Comparison of ENCODE assay signal across 1 cellular context in genomic region chr3:134039161-134039862, GRCh38.
A peak's percentile ranks its signal among the peaks of the same experiment; 100 is the strongest.
TF ChIP-seq lines count a peak whose summit lies in the region.

No MANE protein-coding gene starts in this region.

TF ChIP-seq in HepG2, 621 proteins besides CTCF, POLR2A, EP300 and RAD21 (continued from another document and continues in another):
- TF ChIP-seq ZNF280B (CRISPR knock-in tag; IDR thresholded peaks at IDR 0.05; ENCODE audit: borderline replicate concordance) (peak; percentile 44; the same call in 1 of the 2 replicates), MAX (IDR thresholded peaks at IDR 0.05) (peak; percentile 31; the same call in 1 of the 2 replicates), POGZ (CRISPR knock-in tag; IDR thresholded peaks at IDR 0.05) (0 out of 2 replicates have a peak, but pooled peaks have one; percentile 9), RNF2 (conservative IDR thresholded peaks at IDR 0.05; ENCODE audit: low read depth) (no peak), AHDC1 (CRISPR knock-in tag; IDR thresholded peaks at IDR 0.05; ENCODE audit: borderline replicate concordance) (no peak), RFXANK (CRISPR knock-in tag; IDR thresholded peaks at IDR 0.05) (no peak), ZFX (CRISPR knock-in tag; IDR thresholded peaks at IDR 0.05; ENCODE audit: low read depth) (peak; percentile 96), FOSL2 (CRISPR knock-in tag; IDR thresholded peaks at IDR 0.05) (peak; percentile 71), ZNF879 (CRISPR knock-in tag; IDR thresholded peaks at IDR 0.05) (no peak), SRSF4 (IDR thresholded peaks at IDR 0.05; ENCODE audit: low read depth, low read length, poor library complexity, severe bottlenecking) (no peak), FOXO1 (CRISPR knock-in tag; IDR thresholded peaks at IDR 0.05) (0 out of 2 replicates have a peak, but pooled peaks have one; percentile 26), MIXL1 (CRISPR knock-in tag; IDR thresholded peaks at IDR 0.05) (0 out of 2 replicates have a peak, but pooled peaks have one; percentile 8), ZNF678 (CRISPR knock-in tag; IDR thresholded peaks at IDR 0.05) (no peak), ZNF367 (CRISPR knock-in tag; IDR thresholded peaks at IDR 0.05; ENCODE audit: borderline replicate concordance) (no peak), ZSCAN22 (CRISPR knock-in tag; IDR thresholded peaks at IDR 0.05) (no peak), FOXM1 (CRISPR knock-in tag; IDR thresholded peaks at IDR 0.05) (no peak), ARID5B (CRISPR knock-in tag; IDR thresholded peaks at IDR 0.05) (peak; percentile 19; the same call in 1 of the 2 replicates), STAG1 (CRISPR knock-in tag; IDR thresholded peaks at IDR 0.05) (peak; percentile 85), IRF9 (CRISPR knock-in tag; IDR thresholded peaks at IDR 0.05; ENCODE audit: borderline replicate concordance) (no peak), ZBTB37 (CRISPR knock-in tag; IDR thresholded peaks at IDR 0.05) (no peak), ZMYM4 (CRISPR knock-in tag; IDR thresholded peaks at IDR 0.05) (0 out of 2 replicates have a peak, but pooled peaks have one; percentile 37), NR2F1 (CRISPR knock-in tag; IDR thresholded peaks at IDR 0.05) (peak in 1 of 2 experiments; percentile 41; a peak in 1 of 4 replicates), REST (IDR thresholded peaks at IDR 0.05; ENCODE audit: borderline replicate concordance in 1 of 2, low read depth in 1 of 2, low read length in 2 of 2) (no peak), FOXP1 (IDR thresholded peaks at IDR 0.05) (no peak), FOXP1 (CRISPR knock-in tag; IDR thresholded peaks at IDR 0.05) (no peak), ZNF543 (CRISPR knock-in tag; IDR thresholded peaks at IDR 0.05) (no peak), SALL1 (CRISPR knock-in tag; IDR thresholded peaks at IDR 0.05) (peak; percentile 70), FOXK2 (IDR thresholded peaks at IDR 0.05) (no peak), CBX5 (CRISPR knock-in tag; IDR thresholded peaks at IDR 0.05; ENCODE audit: borderline replicate concordance) (peak; percentile 60; the same call in 1 of the 2 replicates), PRDM15 (CRISPR knock-in tag; IDR thresholded peaks at IDR 0.05) (no peak), GPN1 (CRISPR knock-in tag; IDR thresholded peaks at IDR 0.05; ENCODE audit: borderline replicate concordance) (no peak), LCORL (IDR thresholded peaks at IDR 0.05) (no peak), LCORL (CRISPR knock-in tag; IDR thresholded peaks at IDR 0.05) (peak; percentile 31; the same call in 1 of the 2 replicates), TAF1 (CRISPR knock-in tag; IDR thresholded peaks at IDR 0.05) (no peak), ELK4 (CRISPR knock-in tag; IDR thresholded peaks at IDR 0.05; ENCODE audit: borderline replicate concordance) (no peak), KDM5B (CRISPR knock-in tag; IDR thresholded peaks at IDR 0.05; ENCODE audit: borderline replicate concordance) (peak; percentile 55; the same call in 1 of the 2 replicates), ZFY (CRISPR knock-in tag; IDR thresholded peaks at IDR 0.05) (peak; percentile 83)
